ENCODE assay signal across 24 cellular contexts in genomic region chr4:18816228-18816891, GRCh38.
DNase-seq lines count a peak whose midpoint lies in the region; ATAC-seq, FAIRE-seq and TF ChIP-seq lines count a peak whose summit lies in the region.
"Had no signal": no experiment of that assay in that cellular context is flagged by ENCODE, and none has a peak within 500 bp of the region (broad histone marks: within the 10 kb centered on the region; RNA-seq: fewer than 3 reads in every experiment).

No MANE protein-coding gene starts in this region.

- BruUV-seq in PC-3 (replicated peaks; lab: Mats Ljungman, UMichigan) = no TSS peak

- H3F3A ChIP-seq in PC-3 (ENCODE audit: low read length, unreplicated experiment) (no peaks in the 10 kb centered on the region), GM23248 (ENCODE audit: insufficient read depth) (no peaks in the 10 kb centered on the region)

- intact Hi-C loops in PC-3 (cut with micrococcal nuclease) = loop anchor here (1.0 kb wide), 1 partner anchor 118 kb away; no protein-coding TSS in a partner anchor

- WGBS in GM23248 (ENCODE audit: low coverage in 1 of 2, low lambda C conversion rate in 2 of 2, missing lambda C conversion rate in 2 of 2), 2 experiments = 21% methylated on average over 4 of the region's 4 CpGs

- H3K9ac ChIP-seq in PC-3 (ENCODE audit: low read length) (no peak overlapping the region), GM23248 (no peak overlapping the region)
- H3K9ac ChIP-seq: BLaER1 treated with 17β-estradiol and CSF1 and Interleukin-3, amounts not matched to agents 10 nM and 100 nM had no signal

- H3K27ac Mint-ChIP-seq in nephron = peak overlapping the region; percentile 7 to 87 (median 83)
- H3K27ac Mint-ChIP-seq: CD14-positive monocyte; CD4-positive, alpha-beta T cell; CD8-positive, alpha-beta memory T cell; HFFc6 had no signal

- no peaks in the 10 kb centered on the region for H3K9me2 ChIP-seq in PC-3 (replicated peaks; ENCODE audit: low read length)
- H3K9me2 ChIP-seq in GM23248 (ENCODE audit: insufficient read depth) = no peaks in the 10 kb centered on the region

- H3K36me3 Mint-ChIP-seq in nephron (ENCODE audit: low read depth) = no peaks in the 10 kb centered on the region
- H3K36me3 Mint-ChIP-seq: CD14-positive monocyte; CD8-positive, alpha-beta memory T cell had no signal

- no peaks in the 10 kb centered on the region for H3K27me3 ChIP-seq in PC-3 (ENCODE audit: low read length)
- no peaks in the 10 kb centered on the region for H3K27me3 ChIP-seq in GM23248 (replicated peaks; ENCODE audit: insufficient read depth)
- H3K27me3 ChIP-seq: BE2C; BLaER1 treated with 17β-estradiol and CSF1 and Interleukin-3, amounts not matched to agents 10 nM and 100 nM had no signal

- H3K4me3 ChIP-seq in PC-3 (ENCODE audit: low read length) = no peak overlapping the region
- H3K4me3 ChIP-seq in GM23248 = no peak overlapping the region
- H3K4me3 ChIP-seq: A549; BLaER1 treated with 17β-estradiol and CSF1 and Interleukin-3, amounts not matched to agents 10 nM and 100 nM; HAP-1 had no signal

- H4K20me1 ChIP-seq in PC-3 (ENCODE audit: low read length) (no peaks in the 10 kb centered on the region), GM23248 (ENCODE audit: insufficient read depth) (no peaks in the 10 kb centered on the region)
- H4K20me1 ChIP-seq: BLaER1 treated with 17β-estradiol and CSF1 and Interleukin-3, amounts not matched to agents 10 nM and 100 nM had no signal

- no peak overlapping the region for H3K4me3 Mint-ChIP-seq in nephron
- H3K4me3 Mint-ChIP-seq: CD14-positive monocyte; CD4-positive, alpha-beta T cell; CD8-positive, alpha-beta memory T cell; HFFc6 had no signal

- H3K36me3 ChIP-seq in PC-3 (ENCODE audit: low read depth, low read length) (no peaks in the 10 kb centered on the region), GM23248 (ENCODE audit: low read depth) (no peaks in the 10 kb centered on the region)
- H3K36me3 ChIP-seq: BE2C; BLaER1 treated with 17β-estradiol and CSF1 and Interleukin-3, amounts not matched to agents 10 nM and 100 nM; HAP-1 had no signal

- peaks cover 16% of the 10 kb centered on the region for H3K9me3 Mint-ChIP-seq in nephron
- H3K9me3 Mint-ChIP-seq: HFFc6 had no signal

- no peaks in the 10 kb centered on the region for H3K27me3 Mint-ChIP-seq in nephron (ENCODE audit: low read depth)
- H3K27me3 Mint-ChIP-seq: CD4-positive, alpha-beta T cell; CD8-positive, alpha-beta memory T cell had no signal

- in situ Hi-C loops in GM23248 (cut with MboI) = no loop called here

- H3K9me3 ChIP-seq in PC-3 (ENCODE audit: low read length) = no peaks in the 10 kb centered on the region
- H3K9me3 ChIP-seq in GM23248 (ENCODE audit: low read depth) = no peaks in the 10 kb centered on the region
- H3K9me3 ChIP-seq: A549; BE2C; BLaER1 treated with 17β-estradiol and CSF1 and Interleukin-3, amounts not matched to agents 10 nM and 100 nM; HAP-1 had no signal

- H3K4me2 ChIP-seq in PC-3 (ENCODE audit: low read length) (no peak overlapping the region), GM23248 (ENCODE audit: unreplicated experiment) (no peak overlapping the region)
- H3K4me2 ChIP-seq: A549; BLaER1 treated with 17β-estradiol and CSF1 and Interleukin-3, amounts not matched to agents 10 nM and 100 nM had no signal

- TF ChIP-seq CTCF in PC-3 (conservative IDR thresholded peaks at IDR 0.05; ENCODE audit: low read depth, low read length) (no peak), nephron (IDR thresholded peaks at IDR 0.05; ENCODE audit: unreplicated experiment in 3 of 3) (no peak)

- peaks cover 25% of the 10 kb centered on the region for H3K4me1 Mint-ChIP-seq in nephron
- H3K4me1 Mint-ChIP-seq: CD14-positive monocyte; CD8-positive, alpha-beta memory T cell had no signal

- H3K27ac ChIP-seq in PC-3 (ENCODE audit: low read length) (no peak overlapping the region), GM23248 (no peak overlapping the region)
- H3K27ac ChIP-seq: A549; BLaER1 treated with 17β-estradiol and CSF1 and Interleukin-3, amounts not matched to agents 10 nM and 100 nM had no signal

- H3K79me2 ChIP-seq in PC-3 (ENCODE audit: low read length) (no peaks in the 10 kb centered on the region), GM23248 (ENCODE audit: insufficient read depth) (no peaks in the 10 kb centered on the region)

- CTCF ChIA-PET in PC-3 (lab: Charles Lee) = no interaction called here

- peak; percentile 1 for DNase-seq in COLO829 (ENCODE audit: low spot score)
- peak; percentile 2 for DNase-seq in PC-3
- no peak for DNase-seq in NOMO-1 (lab: John Stamatoyannopoulos, UW; ENCODE audit: unreplicated experiment in 2 of 2)
- DNase-seq in GM23248 = no peak
- DNase-seq in RCC 7860 (ENCODE audit: low spot score) = no peak
- DNase-seq: 8988T; AML-193; Calu3; CD4-positive, alpha-beta T cell; CD8-positive, alpha-beta memory T cell; COR-L47; DMS79 treated with DMSO at 0.1 percent for 48 hours; GOT3; HFFc6 had no signal

- POLR2A ChIA-PET in PC-3 (lab: Charles Lee; ENCODE audit: unreplicated experiment) = no interaction called here

- H2AFZ ChIP-seq in PC-3 (ENCODE audit: low read length) (no peak overlapping the region), GM23248 (no peak overlapping the region)

- peak; percentile 69 for ATAC-seq in GM19023 (IDR thresholded peaks at IDR 0.05; ENCODE audit: unreplicated experiment)
- ATAC-seq in PC-3 = peak; percentile 50; the same call in 1 of the 2 replicates
- ATAC-seq: A549 had no signal

- FAIRE-seq in RCC 7860 (lab: Jason Lieb, UNC) = no peak
- FAIRE-seq: A549, G401.6, GM12892, H54 had no signal

- H3K4me1 ChIP-seq in PC-3 (ENCODE audit: insufficient read depth, low read length) (no peaks in the 10 kb centered on the region), GM23248 (ENCODE audit: insufficient read depth) (no peaks in the 10 kb centered on the region)
- H3K4me1 ChIP-seq: A549, BE2C, HAP-1 had no signal

Comparison
In these comparisons a context has a peak if more than half of its experiments do, and no peak if none do; other contexts are left out.
1. DNase-seq: peak in COLO829 (single experiment) and PC-3 (single experiment); none in NOMO-1 (0 of 2), GM23248 (single experiment) and RCC 7860 (single experiment).